16 cellular contexts compared by ENCODE assay signal in the genomic region with DNA sequence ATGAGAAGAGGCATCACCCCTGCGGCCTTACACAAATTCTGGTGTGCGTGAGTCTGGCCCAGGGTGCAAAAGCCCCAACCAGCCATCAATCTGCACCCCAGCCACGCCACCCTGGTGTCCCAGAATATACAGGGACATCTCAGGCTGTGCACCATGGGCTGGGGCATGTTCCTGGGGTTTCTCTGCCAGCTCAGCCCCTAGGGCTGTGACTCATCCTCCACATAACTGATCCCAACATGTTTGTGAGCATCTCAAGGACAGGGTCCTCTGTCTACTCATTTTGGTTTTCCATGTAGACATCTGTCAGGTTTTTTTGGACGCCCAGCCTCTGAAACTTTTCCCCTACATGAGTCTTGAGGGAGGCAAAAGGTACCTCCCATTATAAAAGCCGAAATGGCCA. TPM values are rescaled to one million over a fixed set of nuclear protein-coding genes. Genes with fewer than 3 reads are reported as not detected.
DNase-seq lines count a peak whose midpoint lies in the region; TF ChIP-seq lines count a peak whose summit lies in the region.
"Had no signal": no experiment of that assay in that cellular context is flagged by ENCODE, and none has a peak within 500 bp of the region (broad histone marks: within the 10 kb centered on the region; RNA-seq: fewer than 3 reads in every experiment).

No MANE protein-coding gene starts in this region.

- intact Hi-C loops in mammary epithelial cell (cut with micrococcal nuclease) (no loop called here), testis (cut with DNase I; ENCODE audit: low total_unique reads) (no loop called here)

- dilution Hi-C loops in mammary epithelial cell (cut with HindIII; ENCODE audit: low sequenced_read_pairs), result no loop called here

- H4K20me1 ChIP-seq in BLaER1 treated with 17β-estradiol and CSF1 and Interleukin-3, amounts not matched to agents 10 nM and 100 nM, result no peaks in the 10 kb centered on the region
- H4K20me1 ChIP-seq in GM23248 (ENCODE audit: insufficient read depth) (no peaks in the 10 kb centered on the region), mammary epithelial cell (ENCODE audit: insufficient read depth, low read length) (no peaks in the 10 kb centered on the region)

- in situ Hi-C loops in GM23248 (cut with MboI), result no loop called here
- in situ Hi-C loops in mammary epithelial cell (cut with MboI; ENCODE audit: low sequenced_read_pairs in 2 of 2), result no loop called here

- H3K4me1 ChIP-seq in BLaER1 treated with 17β-estradiol and CSF1 and Interleukin-3, amounts not matched to agents 10 nM and 100 nM, result peaks cover 26 to 75% (median 55%) of the 10 kb centered on the region in 10 experiments
- peaks cover 16% of the 10 kb centered on the region for H3K4me1 ChIP-seq in GM23248 (ENCODE audit: insufficient read depth)
- peaks cover 13% of the 10 kb centered on the region for H3K4me1 ChIP-seq in mammary epithelial cell (ENCODE audit: insufficient read depth, low read length)
- H3K4me1 ChIP-seq in testis, result no peaks in the 10 kb centered on the region
- H3K4me1 ChIP-seq: esophagus muscularis mucosa, lower lobe of right lung, neural progenitor cell had no signal

- H2AFZ ChIP-seq in GM23248 (no peak overlapping the region), mammary epithelial cell (ENCODE audit: low read depth, low read length) (no peak overlapping the region)
- H2AFZ ChIP-seq: neural progenitor cell had no signal

- H3K79me2 ChIP-seq in GM23248 (ENCODE audit: insufficient read depth), result no peaks in the 10 kb centered on the region
- no peaks in the 10 kb centered on the region for H3K79me2 ChIP-seq in mammary epithelial cell (ENCODE audit: insufficient read depth, low read length)

- peaks cover 0 to 8% (median 0%) of the 10 kb centered on the region in 11 experiments; a peak in 5 of 22 replicates for H3K9me3 ChIP-seq in BLaER1 treated with 17β-estradiol and CSF1 and Interleukin-3, amounts not matched to agents 10 nM and 100 nM (replicated peaks in 1 of 11)
- H3K9me3 ChIP-seq in GM23248 (ENCODE audit: low read depth) (no peaks in the 10 kb centered on the region), mammary epithelial cell (replicated peaks; ENCODE audit: insufficient read depth, low read length) (peaks cover 11% of the 10 kb centered on the region), testis (no peaks in the 10 kb centered on the region)
- H3K9me3 ChIP-seq: lower lobe of right lung had no signal

- no TSS peak for BruUV-seq in mammary epithelial cell (replicated peaks; lab: Mats Ljungman, UMichigan)

- no peaks in the 10 kb centered on the region for H3K9me2 ChIP-seq in GM23248 (ENCODE audit: insufficient read depth)

- whole genome bisulfite sequencing in GM23248 (ENCODE audit: low coverage in 1 of 2, low lambda C conversion rate in 2 of 2, missing lambda C conversion rate in 2 of 2), 2 experiments, result 74 to 81% methylated on average over 5 of the region's 5 CpGs
- 63% methylated on average over 5 of the region's 5 CpGs for WGBS in mammary epithelial cell (ENCODE audit: low coverage, missing lambda C conversion rate)
- WGBS in testis, 2 donors, result 86 to 91% methylated on average over 5 of the region's 5 CpGs

- H3K4me2 ChIP-seq in BLaER1 treated with 17β-estradiol and CSF1 and Interleukin-3, amounts not matched to agents 10 nM and 100 nM, result peak overlapping the region in 7 of 11 experiments; percentile 36 to 82 (median 62); a peak in 13 of 22 replicates
- H3K4me2 ChIP-seq in GM23248 (ENCODE audit: unreplicated experiment), result no peak overlapping the region
- H3K4me2 ChIP-seq in mammary epithelial cell (ENCODE audit: insufficient read depth, low read depth, low read length), result peak overlapping the region; percentile 44
- H3K4me2 ChIP-seq: neural progenitor cell had no signal

- H3K27me3 ChIP-seq in BLaER1 treated with 17β-estradiol and CSF1 and Interleukin-3, amounts not matched to agents 10 nM and 100 nM, result no peaks in the 10 kb centered on the region
- H3K27me3 ChIP-seq in GM23248 (replicated peaks; ENCODE audit: insufficient read depth), result no peaks in the 10 kb centered on the region
- no peaks in the 10 kb centered on the region for H3K27me3 ChIP-seq in mammary epithelial cell (ENCODE audit: insufficient read depth, low read length)
- H3K27me3 ChIP-seq in testis, result no peaks in the 10 kb centered on the region
- H3K27me3 ChIP-seq: neural progenitor cell had no signal

- peak overlapping the region in 1 of 11 experiments; percentile 15; a peak in 2 of 22 replicates for H3K9ac ChIP-seq in BLaER1 treated with 17β-estradiol and CSF1 and Interleukin-3, amounts not matched to agents 10 nM and 100 nM
- H3K9ac ChIP-seq in GM23248, result no peak overlapping the region
- H3K9ac ChIP-seq in mammary epithelial cell (ENCODE audit: insufficient read depth, low read length), result no peak overlapping the region
- H3K9ac ChIP-seq: neural progenitor cell had no signal

- no peaks in the 10 kb centered on the region for H3F3A ChIP-seq in GM23248 (ENCODE audit: insufficient read depth)

- TF ChIP-seq POLR2A in testis (IDR thresholded peaks at IDR 0.05), result no peak

- H3K4me3 ChIP-seq in BLaER1 treated with 17β-estradiol and CSF1 and Interleukin-3, amounts not matched to agents 10 nM and 100 nM, result no peak overlapping the region
- H3K4me3 ChIP-seq in GM23248 (no peak overlapping the region), mammary epithelial cell (replicated peaks in 1 of 3; ENCODE audit: insufficient read depth in 1 of 3, low read depth in 2 of 3, low read length in 3 of 3) (no peak overlapping the region), testis (no peak overlapping the region)
- H3K4me3 ChIP-seq: esophagus muscularis mucosa, lower lobe of right lung, neural progenitor cell had no signal

- CTCF ChIA-PET in mammary epithelial cell (lab: Charles Lee; ENCODE audit: low non-redundant PET), result no interaction called here

- TF ChIP-seq CTCF in mammary epithelial cell (conservative IDR thresholded peaks at IDR 0.05 in 1 of 2, IDR thresholded peaks at IDR 0.05 in 1 of 2; ENCODE audit: extremely low read depth in 1 of 2, insufficient read depth in 1 of 2, low read depth in 1 of 2, low read length in 2 of 2), result no peak
- TF ChIP-seq CTCF in testis (IDR thresholded peaks at IDR 0.05), result no peak

- no peak overlapping the region for H3K27ac ChIP-seq in BLaER1 treated with 17β-estradiol and CSF1 and Interleukin-3, amounts not matched to agents 10 nM and 100 nM
- H3K27ac ChIP-seq in GM23248 (no peak overlapping the region), mammary epithelial cell (ENCODE audit: insufficient read depth, low read depth, low read length) (no peak overlapping the region), testis (no peak overlapping the region)
- H3K27ac ChIP-seq: esophagus muscularis mucosa, lower lobe of right lung, neural progenitor cell had no signal

- peak; percentile 55 for DNase-seq in GM23248
- DNase-seq in mammary epithelial cell, result peak; percentile 83
- no peak for DNase-seq in DMS 273 treated with DMSO at 0.1 percent for 48 hours (lab: John Stamatoyannopoulos, UW)
- DNase-seq in testis, result no peak
- no peak for DNase-seq in dedifferentiated amniotic fluid mesenchymal stem cell (ENCODE audit: extremely low spot score)
- DNase-seq: activated CD4-positive, alpha-beta T cell treated with anti-CD3 and anti-CD28 coated beads, Interleukin-2, amount 50 U/mL, for 4 hours; activated naive CD4-positive, alpha-beta T cell treated with Interleukin-2 at 50 U/mL for 16 hours; C1 segment of cervical spinal cord; NCI-H1092 treated with DMSO at 0.1 percent for 48 hours; NCI-H2227 treated with DMSO at 0.1 percent for 48 hours had no signal

- no peaks in the 10 kb centered on the region for H3K36me3 ChIP-seq in BLaER1 treated with 17β-estradiol and CSF1 and Interleukin-3, amounts not matched to agents 10 nM and 100 nM
- H3K36me3 ChIP-seq in GM23248 (ENCODE audit: low read depth), result no peaks in the 10 kb centered on the region
- H3K36me3 ChIP-seq in mammary epithelial cell (ENCODE audit: insufficient read depth, low read length), result no peaks in the 10 kb centered on the region
- no peaks in the 10 kb centered on the region for H3K36me3 ChIP-seq in testis (ENCODE audit: low read depth, missing control alignments)
- H3K36me3 ChIP-seq: esophagus muscularis mucosa, lower lobe of right lung, neural progenitor cell had no signal

RNA-seq across cellular contexts. Expression of a gene that starts 0.5 kb away (rescaled TPM):
- not detected in 2 replicates for total RNA-seq in GM23248 (2014; rRNA removed; shearing (Covaris generic))
- polyA plus RNA-seq in GM23248 (2016; fragmentation: Nextera tagmentation; extraction: Ambion mirVana) (not detected in 2 replicates), mammary epithelial cell (not detected), testis (ENCODE audit: insufficient read depth, low read depth, low replicate concordance) (87.5 TPM)
- total RNA-seq in mammary epithelial cell (not detected), testis (10 to 100 TPM; 22.9 to 63.9 TPM)
- not detected for polyA minus RNA-seq in mammary epithelial cell
- total RNA-seq: esophagus muscularis mucosa; HT-29; T-helper 1 cell treated with Interleukin-12 subunit alpha and Interleukin-12 subunit beta and Interleukin-4 antibody, amounts not matched to agents 30 ng/mL and 1 ng/mL, for 36 hours had no signal

RNA-seq across cellular contexts. Expression of a gene that starts 18.1 kb away (rescaled TPM):
- total RNA-seq in GM23248 (2014; rRNA removed; shearing (Covaris generic)), result not detected in 2 replicates
- polyA plus RNA-seq in GM23248 (2016; fragmentation: Nextera tagmentation; extraction: Ambion mirVana) (not detected in 2 replicates), mammary epithelial cell (4.5 TPM), testis (ENCODE audit: insufficient read depth, low read depth, low replicate concordance) (12.9 TPM)
- total RNA-seq in mammary epithelial cell (10 to 100 TPM in 1 of 2 donors, 1 to 10 TPM in 1; 2.2 to 11.0 TPM), testis (1 to 10 TPM; 4.9 to 5.6 TPM)
- polyA minus RNA-seq in mammary epithelial cell, result 26.9 TPM

RNA-seq across cellular contexts. Expression of a gene that starts 38.6 kb away (rescaled TPM):
- total RNA-seq in GM23248 (2014; rRNA removed; shearing (Covaris generic)), result not detected in 2 replicates
- 0.14 and 0.15 TPM in 2 replicates for polyA plus RNA-seq in GM23248 (2016; fragmentation: Nextera tagmentation; extraction: Ambion mirVana)
- total RNA-seq in mammary epithelial cell, result not detected
- 0.02 TPM for polyA plus RNA-seq in mammary epithelial cell
- not detected for polyA minus RNA-seq in mammary epithelial cell
- 1 to 10 TPM; 1.5 to 3.9 TPM for total RNA-seq in testis
- 3.6 TPM for polyA plus RNA-seq in testis (ENCODE audit: insufficient read depth, low read depth, low replicate concordance)
- total RNA-seq: esophagus muscularis mucosa; HT-29; lower lobe of right lung; T-helper 1 cell treated with Interleukin-12 subunit alpha and Interleukin-12 subunit beta and Interleukin-4 antibody, amounts not matched to agents 30 ng/mL and 1 ng/mL, for 36 hours had no signal

RNA-seq across cellular contexts. Expression of a gene that starts 54.3 kb away (rescaled TPM):
- not detected in 2 replicates for total RNA-seq in GM23248 (2014; rRNA removed; shearing (Covaris generic))
- polyA plus RNA-seq in GM23248 (2016; fragmentation: Nextera tagmentation; extraction: Ambion mirVana), result not detected in 2 replicates
- total RNA-seq in mammary epithelial cell, result not detected
- polyA plus RNA-seq in mammary epithelial cell, result 0.27 TPM
- polyA minus RNA-seq in mammary epithelial cell, result not detected
- total RNA-seq in testis, result 1 to 10 TPM in 1 of 2 donors, not detected in 1; 3.0 TPM
- 23.8 TPM for polyA plus RNA-seq in testis (ENCODE audit: insufficient read depth, low read depth, low replicate concordance)

Comparison
In these comparisons a context has a peak if more than half of its experiments do, and no peak if none do; other contexts are left out.
1. DNase-seq: peak in GM23248 (single experiment) and mammary epithelial cell (single experiment); none in DMS 273 treated with DMSO at 0.1 percent for 48 hours (single experiment), testis (single experiment) and dedifferentiated amniotic fluid mesenchymal stem cell (single experiment).
2. RNA of a gene that starts 0.5 kb away (total RNA-seq): 22.9 to 63.9 TPM in testis; not detected in GM23248 and not detected in mammary epithelial cell; every median in the first group is over 10 times any median in the second.